22 cellular contexts compared by ENCODE assay signal in genomic region chr7:50669890-50670289, GRCh38.
DNase-seq lines count a peak whose midpoint lies in the region; ATAC-seq, FAIRE-seq and TF ChIP-seq lines count a peak whose summit lies in the region.
"Had no signal": no experiment of that assay in that cellular context is flagged by ENCODE, and none has a peak within 500 bp of the region (broad histone marks: within the 10 kb centered on the region; RNA-seq: fewer than 3 reads in every experiment).

No MANE protein-coding gene starts in this region.

- H3K27ac Mint-ChIP-seq in T-helper 17 cell, result peak overlapping the region; percentile 32
- H3K27ac Mint-ChIP-seq: IgD-negative memory B cell had no signal

- peaks cover 34% of the 10 kb centered on the region for H3K27me3 Mint-ChIP-seq in T-helper 17 cell

- TF ChIP-seq CTCF in K562 (IDR thresholded peaks at IDR 0.05 in 2 of 3, conservative IDR thresholded peaks at IDR 0.05 in 1 of 3; ENCODE audit: insufficient read depth in 2 of 3, low read depth in 1 of 3, low read length in 3 of 3) (no peak), gastrocnemius medialis (IDR thresholded peaks at IDR 0.05 in 4 of 5, conservative IDR thresholded peaks at IDR 0.05 in 1 of 5) (no peak)

- in situ Hi-C loops in K562 (cut with MboI), result no loop called here
- in situ Hi-C loops in gastrocnemius medialis (cut with MboI; ENCODE audit: low sequenced_read_pairs in 4 of 4), result loop anchor here in 1 of 4 donors (5.0 kb wide), 1 partner anchor 168 kb away; no protein-coding TSS in a partner anchor

- H3K9me3 ChIP-seq in T-helper 17 cell (ENCODE audit: control insufficient read depth, low read length, poor library complexity, severe bottlenecking) (no peaks in the 10 kb centered on the region), K562 (replicated peaks; ENCODE audit: control insufficient read depth, insufficient read depth, low read depth, low read length) (no peaks in the 10 kb centered on the region), gastrocnemius medialis (no peaks in the 10 kb centered on the region)
- H3K9me3 ChIP-seq: HAP-1 had no signal

- H3K9me1 ChIP-seq in K562 (ENCODE audit: control insufficient read depth, insufficient read depth, low read length), result no peaks in the 10 kb centered on the region

- H3K27me3 ChIP-seq in K562 (ENCODE audit: control insufficient read depth in 2 of 2, insufficient read depth in 2 of 2, low read length in 2 of 2), result no peaks in the 10 kb centered on the region
- H3K27me3 ChIP-seq in gastrocnemius medialis, result no peaks in the 10 kb centered on the region
- H3K27me3 ChIP-seq: BE2C had no signal

- FAIRE-seq in K562 (lab: Jason Lieb, UNC), result no peak
- FAIRE-seq: A204.1, GM12878, HepG2 had no signal

- no peak overlapping the region for H3K4me3 Mint-ChIP-seq in T-helper 17 cell
- H3K4me3 Mint-ChIP-seq: CD4-positive, CD25-positive, alpha-beta regulatory T cell; CD8-positive, alpha-beta memory T cell; IgD-negative memory B cell had no signal

- TF ChIP-seq POLR2A in K562 (conservative IDR thresholded peaks at IDR 0.05) (no peak), gastrocnemius medialis (IDR thresholded peaks at IDR 0.05) (no peak)

- H3K36me3 Mint-ChIP-seq in T-helper 17 cell (ENCODE audit: low read depth), result peaks cover 3% of the 10 kb centered on the region
- H3K36me3 Mint-ChIP-seq: CD4-positive, CD25-positive, alpha-beta regulatory T cell; CD8-positive, alpha-beta memory T cell had no signal

- POLR2A ChIA-PET in K562 (lab: Yijun Ruan, JAX), result no interaction called here

- 0 out of 3 replicates have a peak, but pooled peaks cover 4% of the 10 kb centered on the region for H3K79me2 ChIP-seq in K562 (ENCODE audit: control insufficient read depth, insufficient read depth, low read length)

- TF ChIP-seq EP300 in K562 (IDR thresholded peaks at IDR 0.05; ENCODE audit: low read length), result no peak

- DNase-seq in T-helper 17 cell, result no peak
- DNase-seq in K562 (ENCODE audit: extremely low read depth in 1 of 4, low spot score in 3 of 4), result no peak
- DNase-seq in gastrocnemius medialis, result no peak
- no peak for DNase-seq in islet precursor cell
- DNase-seq in stimulated activated CD4-positive, alpha-beta T cell treated with anti-CD3 and anti-CD28 coated beads, Interleukin-4, amount 100 ng/mL, for 4 hours, result no peak
- DNase-seq: ACHN; BE2C; C1 segment of cervical spinal cord; CD4-positive, CD25-positive, alpha-beta regulatory T cell; CD8-positive, alpha-beta memory T cell; COR-L47; DMS 273 treated with DMSO at 0.1 percent for 48 hours; DMS53; DND-41; EL; GM23248 had no signal

- 31% methylated on average over 3 of the region's 3 CpGs for WGBS in K562 (ENCODE audit: insufficient coverage, low coverage, missing lambda C conversion rate)

- CTCF ChIA-PET in K562 (lab: Yijun Ruan, JAX; ENCODE audit: low intra/inter-chr PET ratio), result no interaction called here

- no peak overlapping the region for H3K4me2 ChIP-seq in K562 (ENCODE audit: insufficient read depth, low read length)

- no peak overlapping the region for H3K27ac ChIP-seq in K562 (ENCODE audit: extremely low read depth, low read depth, low read length)
- H3K27ac ChIP-seq in gastrocnemius medialis, result peak overlapping the region; percentile 85 to 97 (median 92)
- H3K27ac ChIP-seq: GM23248 had no signal

- ATAC-seq in T-helper 17 cell (no peak), K562 (no peak), gastrocnemius medialis (no peak), GM19463 (IDR thresholded peaks at IDR 0.05; ENCODE audit: unreplicated experiment) (no peak)
- ATAC-seq: GM12878, HepG2 had no signal

- no TSS peak for BruUV-seq in K562 (replicated peaks; lab: Mats Ljungman, UMichigan)

- no peak for TF ChIP-seq RAD21 in K562 (CRISPR knock-in tag; conservative IDR thresholded peaks at IDR 0.05 in 1 of 2, IDR thresholded peaks at IDR 0.05 in 1 of 2)

- no peak overlapping the region for H3K9ac ChIP-seq in K562 (ENCODE audit: insufficient read depth in 1 of 2, low read depth in 2 of 2, low read length in 2 of 2)
- H3K9ac ChIP-seq: GM23248 had no signal

- H4K20me1 ChIP-seq in K562 (replicated peaks; ENCODE audit: control insufficient read depth, insufficient read depth, low read length), result peaks cover 13% of the 10 kb centered on the region; the same call in 1 of the 2 replicates

- H2AFZ ChIP-seq in K562 (ENCODE audit: low read depth, low read length), result no peak overlapping the region
- H2AFZ ChIP-seq: GM23248 had no signal

- intact Hi-C loops in K562 (cut with micrococcal nuclease), result no loop called here
- intact Hi-C loops in gastrocnemius medialis (cut with DNase I; ENCODE audit: low total_unique reads), result no loop called here

- H3K36me3 ChIP-seq in K562 (ENCODE audit: control insufficient read depth, insufficient read depth, low read length), result peaks cover 64% of the 10 kb centered on the region; the same call in 2 of the 3 replicates
- peaks cover 0 to 9% of the 10 kb centered on the region in 2 donors for H3K36me3 ChIP-seq in gastrocnemius medialis
- H3K36me3 ChIP-seq: BE2C had no signal

- no peak overlapping the region for H3K4me3 ChIP-seq in K562
- no peak overlapping the region for H3K4me3 ChIP-seq in gastrocnemius medialis
- H3K4me3 ChIP-seq: GM12878, GM23248, HAP-1 had no signal

- H3K4me1 ChIP-seq in K562 (replicated peaks in 1 of 2; ENCODE audit: control insufficient read depth in 2 of 2, insufficient read depth in 2 of 2, low read length in 2 of 2), result peaks cover 0 to 3% of the 10 kb centered on the region in 2 experiments; a peak in 1 of 5 replicates
- peaks cover 59 to 67% of the 10 kb centered on the region in 2 donors for H3K4me1 ChIP-seq in gastrocnemius medialis
- H3K4me1 ChIP-seq: BE2C, HAP-1 had no signal

- peaks cover 2% of the 10 kb centered on the region for H3K4me1 Mint-ChIP-seq in T-helper 17 cell

TF ChIP-seq in K562, 482 proteins besides CTCF, POLR2A, EP300 and RAD21:
- TF ChIP-seq ZNF232 (CRISPR knock-in tag; IDR thresholded peaks at IDR 0.05) (no peak), ZNF146 (CRISPR knock-in tag; IDR thresholded peaks at IDR 0.05; ENCODE audit: unreplicated experiment) (peak; percentile 90)
